Comparison of ENCODE assay signal across 22 cellular contexts in the genomic region with DNA sequence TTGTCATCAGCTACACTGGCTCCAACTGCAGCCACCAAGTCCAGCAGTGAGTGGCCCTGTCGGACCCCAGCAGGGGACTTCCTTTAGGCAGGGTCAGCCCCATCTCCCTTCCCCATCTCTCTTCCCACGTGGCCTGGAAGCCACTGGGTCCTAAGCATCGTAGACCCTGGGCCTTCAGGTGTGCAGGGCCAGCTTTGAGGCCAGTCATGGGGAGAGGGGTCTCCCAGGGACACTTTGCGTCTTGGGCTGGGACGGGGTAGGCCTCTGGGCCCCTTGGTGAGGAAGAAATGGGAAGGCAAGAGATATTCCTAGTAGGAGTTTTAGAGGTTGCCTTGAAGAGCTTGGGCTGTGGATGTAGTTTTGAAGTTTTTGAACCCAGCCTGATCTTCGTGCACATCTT. TPM values are rescaled to one million over a fixed set of nuclear protein-coding genes. Genes with fewer than 3 reads are reported as not detected.
"Had no signal": no experiment of that assay in that cellular context is flagged by ENCODE, and none has a peak within 500 bp of the region (broad histone marks: within the 10 kb centered on the region; RNA-seq: fewer than 3 reads in every experiment).

No MANE protein-coding gene starts in this region.

- ATAC-seq: esophagus mucosa; heart left ventricle; naive thymus-derived CD4-positive, alpha-beta T cell had no signal

- H3K27me3 ChIP-seq: heart left ventricle, neutrophil, sigmoid colon had no signal

- H3K9me3 ChIP-seq: heart left ventricle, neutrophil, sigmoid colon had no signal

- H3K4me1 Mint-ChIP-seq: nephron progenitor cell had no signal

- H3K27me3 Mint-ChIP-seq: naive thymus-derived CD4-positive, alpha-beta T cell; type B pancreatic cell had no signal

- H3K9me3 Mint-ChIP-seq: naive thymus-derived CD4-positive, alpha-beta T cell; type B pancreatic cell had no signal

- H3K27ac Mint-ChIP-seq: endodermal cell, nephron progenitor cell, type B pancreatic cell had no signal

- H3K4me3 ChIP-seq: heart left ventricle, sigmoid colon, skin epidermis had no signal

- DNase-seq: dermis blood vessel endothelial cell; effector CD4-positive, alpha-beta T cell; endodermal cell; heart left ventricle; hippocampal formation; kidney glomerular epithelial cell; naive thymus-derived CD4-positive, alpha-beta T cell; nephron progenitor cell; sigmoid colon; stimulated activated CD4-positive, alpha-beta T cell treated with anti-CD3 and anti-CD28 coated beads, Interleukin-2, amount 100 ng/mL, for 24 hours; stimulated activated CD4-positive, alpha-beta T cell treated with anti-CD3 and anti-CD28 coated beads, Interleukin-4, amount 100 ng/mL, for 4 hours; stimulated activated naive CD4-positive, alpha-beta T cell treated with Interleukin-2 at 50 U/mL for 16 hours had no signal

- H3K4me1 ChIP-seq: sigmoid colon had no signal

- FAIRE-seq: frontal cortex, islet of Langerhans, urothelium cell line had no signal

- H3K27ac ChIP-seq: neutrophil, sigmoid colon had no signal

- H3K4me3 Mint-ChIP-seq: endodermal cell; naive thymus-derived CD4-positive, alpha-beta T cell; nephron progenitor cell; type B pancreatic cell had no signal

RNA-seq across cellular contexts. Expression of gene TNFRSF8, which starts 55.9 kb away (rescaled TPM):
- total RNA-seq: fibroblast of lung, frontal cortex, lung microvascular endothelial cell, osteocyte had no signal
- polyA plus RNA-seq: naive thymus-derived CD4-positive, alpha-beta T cell had no signal
